In the genomic region with DNA sequence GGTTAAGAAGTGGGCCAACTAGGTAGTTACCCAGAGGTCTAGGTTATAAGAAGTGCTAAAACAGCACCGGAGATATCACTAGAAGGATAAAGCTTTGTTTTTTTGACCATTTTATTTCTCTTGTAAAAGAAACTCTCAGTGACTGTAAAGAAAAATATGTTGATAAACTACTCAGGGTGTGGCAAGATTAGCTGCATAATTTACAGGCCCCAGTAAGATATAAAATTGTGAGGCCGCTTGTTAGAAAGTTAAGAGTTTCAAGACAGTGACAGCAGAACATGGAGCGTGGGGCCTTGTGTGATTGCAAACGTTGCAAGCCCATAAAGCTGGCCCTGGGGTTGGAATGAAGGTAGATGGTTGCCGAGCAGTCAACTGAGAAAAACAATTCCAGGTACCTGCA, we compare ENCODE assay signal across 9 cellular contexts.
"Had no signal": no experiment of that assay in that cellular context is flagged by ENCODE, and none has a peak within 500 bp of the region (broad histone marks: within the 10 kb centered on the region; RNA-seq: fewer than 3 reads in every experiment).

No MANE protein-coding gene starts in this region.

- H3K4me1 ChIP-seq: HAP-1 had no signal

- H3K36me3 ChIP-seq: HAP-1 had no signal

- ATAC-seq: GM23338, HCT116 had no signal

- DNase-seq: GM23248, GOT3, H7, H9, HCEC 1CT, HFFc6 had no signal

- H3K4me3 ChIP-seq: GM23248, GM23338, HAP-1 had no signal

- H3K9me3 ChIP-seq: HAP-1 had no signal
